1 cellular context compared by ENCODE assay signal in genomic region chr14:106010783-106011182, GRCh38.
TF ChIP-seq lines count a peak whose summit lies in the region.

No MANE protein-coding gene starts in this region.

TF ChIP-seq in HepG2, 621 proteins besides CTCF, POLR2A, EP300 and RAD21:
- TF ChIP-seq ISX (CRISPR knock-in tag; conservative IDR thresholded peaks at IDR 0.05) (no peak), NFE2L2 (IDR thresholded peaks at IDR 0.05; ENCODE audit: low read length) (peak; percentile 63; the same call in 1 of the 2 replicates)
